Comparison of ENCODE assay signal across 16 cellular contexts in genomic region chr7:132390705-132391104, GRCh38.
DNase-seq lines count a peak whose midpoint lies in the region; ATAC-seq and TF ChIP-seq lines count a peak whose summit lies in the region.
"Had no signal": no experiment of that assay in that cellular context is flagged by ENCODE, and none has a peak within 500 bp of the region (broad histone marks: within the 10 kb centered on the region; RNA-seq: fewer than 3 reads in every experiment).

No MANE protein-coding gene starts in this region.

- ATAC-seq in naive thymus-derived CD4-positive, alpha-beta T cell, result peak; percentile 68

- H3K27me3 ChIP-seq in naive thymus-derived CD4-positive, alpha-beta T cell (ENCODE audit: control insufficient read depth in 2 of 2, insufficient read depth in 2 of 2, low read length in 2 of 2), result no peaks in the 10 kb centered on the region
- H3K27me3 ChIP-seq: tibial nerve had no signal

- H3K27ac Mint-ChIP-seq in dendritic cell treated with granulocyte-macrophage colony-stimulating factor and Interleukin-4, amounts not matched to agents 40 ng/mL and 50 ng/mL, for 4 days, result peak overlapping the region; percentile 80
- H3K27ac Mint-ChIP-seq in naive thymus-derived CD4-positive, alpha-beta T cell, result no peak overlapping the region
- H3K27ac Mint-ChIP-seq: B cell had no signal

- no peaks in the 10 kb centered on the region for H3K36me3 ChIP-seq in naive thymus-derived CD4-positive, alpha-beta T cell (ENCODE audit: control insufficient read depth in 2 of 3, insufficient read depth in 3 of 3, low read length in 3 of 3)
- H3K36me3 ChIP-seq: tibial nerve had no signal

- no peak overlapping the region for H3K4me3 Mint-ChIP-seq in dendritic cell treated with granulocyte-macrophage colony-stimulating factor and Interleukin-4, amounts not matched to agents 40 ng/mL and 50 ng/mL, for 4 days
- H3K4me3 Mint-ChIP-seq in naive thymus-derived CD4-positive, alpha-beta T cell, result no peak overlapping the region
- H3K4me3 Mint-ChIP-seq: B cell had no signal

- H3K4me1 ChIP-seq in naive thymus-derived CD4-positive, alpha-beta T cell (ENCODE audit: control insufficient read depth in 2 of 2, insufficient read depth in 2 of 2, low read length in 2 of 2), result no peaks in the 10 kb centered on the region

- intact Hi-C loops in dendritic cell treated with granulocyte-macrophage colony-stimulating factor and Interleukin-4, amounts not matched to agents 40 ng/mL and 50 ng/mL, for 4 days (cut with micrococcal nuclease), result loop anchor here (5.0 kb wide), 1 partner anchor 167 kb away; no protein-coding TSS in a partner anchor
- intact Hi-C loops in naive thymus-derived CD4-positive, alpha-beta T cell (cut with micrococcal nuclease), result loop anchor here in 1 of 2 donors (5.0 kb wide), 1 partner anchor 167 kb away; no protein-coding TSS in a partner anchor

- no peak overlapping the region for H3K4me3 ChIP-seq in naive thymus-derived CD4-positive, alpha-beta T cell (ENCODE audit: low read length)
- H3K4me3 ChIP-seq: lung, tibial nerve had no signal

- DNase-seq in AG08396 (ENCODE audit: low spot score) (peak; percentile 39), NCI-H226 (peak; percentile 15), HEK293T (ENCODE audit: extremely low spot score) (no peak), SK-N-DZ (ENCODE audit: low spot score) (no peak), hypothalamus (lab: John Stamatoyannopoulos, UW) (no peak), HuH-7 (ENCODE audit: low spot score) (no peak)
- no peak for DNase-seq in naive thymus-derived CD4-positive, alpha-beta T cell
- DNase-seq: activated CD4-positive, CD25-positive, alpha-beta regulatory T cell treated with anti-CD3 and anti-CD28 coated beads, Interleukin-2, amount 50 U/mL, for 72 hours; amniotic stem cell; effector CD4-positive, alpha-beta T cell; NCI-H2107; nucleus accumbens had no signal

- POLR2A ChIA-PET in naive thymus-derived CD4-positive, alpha-beta T cell (lab: Charles Lee), result no interaction called here
- POLR2A ChIA-PET in HEK293T (lab: Yijun Ruan, JAX), result no interaction called here

- H3K4me1 Mint-ChIP-seq in dendritic cell treated with granulocyte-macrophage colony-stimulating factor and Interleukin-4, amounts not matched to agents 40 ng/mL and 50 ng/mL, for 4 days (ENCODE audit: low read depth), result peaks cover 28% of the 10 kb centered on the region
- H3K4me1 Mint-ChIP-seq in naive thymus-derived CD4-positive, alpha-beta T cell, result peaks cover 0 to 23% (median 6%) of the 10 kb centered on the region in 7 donors
- H3K4me1 Mint-ChIP-seq: B cell had no signal

- peaks cover 48% of the 10 kb centered on the region for H3K27me3 Mint-ChIP-seq in dendritic cell treated with granulocyte-macrophage colony-stimulating factor and Interleukin-4, amounts not matched to agents 40 ng/mL and 50 ng/mL, for 4 days
- H3K27me3 Mint-ChIP-seq in naive thymus-derived CD4-positive, alpha-beta T cell, result peaks cover 0 to 56% (median 4%) of the 10 kb centered on the region in 5 donors
- H3K27me3 Mint-ChIP-seq: B cell had no signal

- CTCF ChIA-PET in naive thymus-derived CD4-positive, alpha-beta T cell (lab: Charles Lee), result interaction anchor here (7.1 kb wide), 1 partner anchor 190 kb away, joined by 136 read pairs; no protein-coding TSS in a partner anchor
- CTCF ChIA-PET in HEK293T (lab: Yijun Ruan, JAX), result interaction anchor here (0.6 kb wide), 1 partner anchor 246 kb away, joined by 3 read pairs; no protein-coding TSS in a partner anchor

- H3K9me3 ChIP-seq in naive thymus-derived CD4-positive, alpha-beta T cell (ENCODE audit: control insufficient read depth in 2 of 3, low read length in 3 of 3), result no peaks in the 10 kb centered on the region
- H3K9me3 ChIP-seq: tibial nerve had no signal

- peaks cover 8% of the 10 kb centered on the region for H3K9me3 Mint-ChIP-seq in dendritic cell treated with granulocyte-macrophage colony-stimulating factor and Interleukin-4, amounts not matched to agents 40 ng/mL and 50 ng/mL, for 4 days
- H3K9me3 Mint-ChIP-seq in naive thymus-derived CD4-positive, alpha-beta T cell, result peaks cover 0 to 5% (median 0%) of the 10 kb centered on the region in 11 donors

- no peaks in the 10 kb centered on the region for H3K36me3 Mint-ChIP-seq in dendritic cell treated with granulocyte-macrophage colony-stimulating factor and Interleukin-4, amounts not matched to agents 40 ng/mL and 50 ng/mL, for 4 days (ENCODE audit: low read depth)
- peaks cover 0 to 10% (median 0%) of the 10 kb centered on the region in 5 donors for H3K36me3 Mint-ChIP-seq in naive thymus-derived CD4-positive, alpha-beta T cell

- H3K27ac ChIP-seq in naive thymus-derived CD4-positive, alpha-beta T cell (ENCODE audit: low read depth, low read length), result no peak overlapping the region

TF ChIP-seq in HEK293T, 16 proteins besides CTCF, POLR2A, EP300 and RAD21:
- TF ChIP-seq LEF1 (IDR thresholded peaks at IDR 0.05; ENCODE audit: borderline replicate concordance), result no peak
- no peak for TF ChIP-seq ZNF384 (IDR thresholded peaks at IDR 0.05)
- no peak for TF ChIP-seq NFRKB (IDR thresholded peaks at IDR 0.05)
- TF ChIP-seq ELF4 (IDR thresholded peaks at IDR 0.05), result no peak
- TF ChIP-seq TARDBP (IDR thresholded peaks at IDR 0.05), result no peak
- no peak for TF ChIP-seq FOXA1 (IDR thresholded peaks at IDR 0.05)
- no peak for TF ChIP-seq FOXM1 (IDR thresholded peaks at IDR 0.05; ENCODE audit: borderline replicate concordance)
- no peak for TF ChIP-seq HDGF (IDR thresholded peaks at IDR 0.05; ENCODE audit: borderline replicate concordance)
- no peak for TF ChIP-seq ARNT (IDR thresholded peaks at IDR 0.05)
- TF ChIP-seq PKNOX1 (IDR thresholded peaks at IDR 0.05), result no peak
- no peak for TF ChIP-seq L3MBTL2 (conservative IDR thresholded peaks at IDR 0.05)
- no peak for TF ChIP-seq SUZ12 (IDR thresholded peaks at IDR 0.05)
- TF ChIP-seq BHLHE40 (IDR thresholded peaks at IDR 0.05; ENCODE audit: borderline replicate concordance), result no peak
- no peak for TF ChIP-seq FOXK2 (IDR thresholded peaks at IDR 0.05)
- TF ChIP-seq CTBP1 (IDR thresholded peaks at IDR 0.05; ENCODE audit: borderline replicate concordance), result no peak
- no peak for TF ChIP-seq SP1 (IDR thresholded peaks at IDR 0.05)

Comparison
In these comparisons a context has a peak if more than half of its experiments do, and no peak if none do; other contexts are left out.
1. DNase-seq: peak in AG08396 (single experiment) and NCI-H226 (single experiment); none in naive thymus-derived CD4-positive, alpha-beta T cell (0 of 9), HEK293T (single experiment), SK-N-DZ (single experiment), hypothalamus (0 of 51) and HuH-7 (single experiment).